Comparison of ENCODE assay signal across 12 cellular contexts in genomic region chr9:92966518-92966800, GRCh38. TPM values are rescaled to one million over a fixed set of nuclear protein-coding genes. Genes with fewer than 3 reads are reported as not detected.
DNase-seq lines count a peak whose midpoint lies in the region; ATAC-seq and TF ChIP-seq lines count a peak whose summit lies in the region.
"Had no signal": no experiment of that assay in that cellular context is flagged by ENCODE, and none has a peak within 500 bp of the region (broad histone marks: within the 10 kb centered on the region; RNA-seq: fewer than 3 reads in every experiment).

No MANE protein-coding gene starts in this region.

- no peak overlapping the region for H3K27ac ChIP-seq in brain microvascular endothelial cell

- H3K4me3 Mint-ChIP-seq in CD14-positive monocyte (peak overlapping the region; percentile 97 to 100), natural killer cell (peak overlapping the region; percentile 95)
- H3K4me3 Mint-ChIP-seq in activated naive CD8-positive, alpha-beta T cell treated with anti-CD3 and anti-CD28 coated beads, Interleukin-2, amount 10 ng/mL, durations not matched to agents 7 days and 5 days = peak overlapping the region; percentile 92

- no peaks in the 10 kb centered on the region for H3K27me3 ChIP-seq in brain microvascular endothelial cell (replicated peaks)
- H3K27me3 ChIP-seq: vagina had no signal

- H3K4me1 Mint-ChIP-seq in CD14-positive monocyte = peaks cover 74% of the 10 kb centered on the region
- H3K4me1 Mint-ChIP-seq in activated naive CD8-positive, alpha-beta T cell treated with anti-CD3 and anti-CD28 coated beads, Interleukin-2, amount 10 ng/mL, durations not matched to agents 7 days and 5 days = peaks cover 62% of the 10 kb centered on the region
- H3K4me1 Mint-ChIP-seq in natural killer cell = peaks cover 90% of the 10 kb centered on the region in 2 donors

- peaks cover 18 to 52% of the 10 kb centered on the region in 2 donors for H3K36me3 Mint-ChIP-seq in CD14-positive monocyte
- H3K36me3 Mint-ChIP-seq in activated naive CD8-positive, alpha-beta T cell treated with anti-CD3 and anti-CD28 coated beads, Interleukin-2, amount 10 ng/mL, durations not matched to agents 7 days and 5 days = peaks cover 42% of the 10 kb centered on the region
- H3K36me3 Mint-ChIP-seq in natural killer cell = no peaks in the 10 kb centered on the region

- peaks cover 6 to 7% (median 7%) of the 10 kb centered on the region in 7 donors for H3K9me3 Mint-ChIP-seq in CD14-positive monocyte
- peaks cover 5% of the 10 kb centered on the region for H3K9me3 Mint-ChIP-seq in activated naive CD8-positive, alpha-beta T cell treated with anti-CD3 and anti-CD28 coated beads, Interleukin-2, amount 10 ng/mL, durations not matched to agents 7 days and 5 days
- no peaks in the 10 kb centered on the region for H3K9me3 Mint-ChIP-seq in natural killer cell

- in situ Hi-C loops in brain microvascular endothelial cell (cut with HindIII; ENCODE audit: low pct_ligation_motif_present, low sequenced_read_pairs) = no loop called here

- H3K4me3 ChIP-seq in GM12875 (ENCODE audit: low read depth, low read length) (peak overlapping the region; percentile 31), brain microvascular endothelial cell (ENCODE audit: low read depth, low read length) (no peak overlapping the region)

- H3K27ac Mint-ChIP-seq in CD14-positive monocyte (peak overlapping the region in 4 of 7 donors; percentile 30 to 99 (median 86)), natural killer cell (peak overlapping the region; percentile 97)
- H3K27ac Mint-ChIP-seq in activated naive CD8-positive, alpha-beta T cell treated with anti-CD3 and anti-CD28 coated beads, Interleukin-2, amount 10 ng/mL, durations not matched to agents 7 days and 5 days = peak overlapping the region; percentile 99

- ATAC-seq in activated naive CD8-positive, alpha-beta T cell treated with anti-CD3 and anti-CD28 coated beads, Interleukin-2, amount 10 ng/mL, durations not matched to agents 7 days and 5 days (ENCODE audit: low read depth) = no peak
- ATAC-seq in natural killer cell (no peak), HG02885 (IDR thresholded peaks at IDR 0.05; ENCODE audit: poor library complexity, unreplicated experiment) (no peak)

- DNase-seq in CD14-positive monocyte (ENCODE audit: low spot score) (no peak), natural killer cell (no peak), NCI-H510A (lab: John Stamatoyannopoulos, UW) (no peak), superior temporal gyrus (ENCODE audit: extremely low spot score) (no peak), brain microvascular endothelial cell (no peak)
- DNase-seq in activated naive CD8-positive, alpha-beta T cell treated with anti-CD3 and anti-CD28 coated beads, Interleukin-2, amount 10 ng/mL, durations not matched to agents 7 days and 5 days = no peak
- DNase-seq: C1 segment of cervical spinal cord, kidney had no signal

- POLR2A ChIA-PET in activated naive CD8-positive, alpha-beta T cell treated with anti-CD3 and anti-CD28 coated beads, Interleukin-2, amount 10 ng/mL, durations not matched to agents 7 days and 5 days (lab: Charles Lee) = interaction anchor here (0.7 to 3.2 kb wide), 7 partner anchors 12 to 98 kb away, joined by 3 to 43 read pairs (median 6); no protein-coding TSS in a partner anchor

- intact Hi-C loops in CD14-positive monocyte (cut with micrococcal nuclease) (loop anchor here (10.0 kb wide), 3 partner anchors 128 to 488 kb away; partner anchors contain the start of genes CARD19 (in 1 of the 2), FAM120A (in 1 of the 2) and FAM120AOS (in 1 of the 2)), natural killer cell (cut with micrococcal nuclease) (loop anchor here (5.0 kb wide), 1 partner anchor 61 kb away; no protein-coding TSS in a partner anchor)

- no peaks in the 10 kb centered on the region for H3K27me3 Mint-ChIP-seq in CD14-positive monocyte (ENCODE audit: low read depth in 3 of 3)
- no peaks in the 10 kb centered on the region for H3K27me3 Mint-ChIP-seq in activated naive CD8-positive, alpha-beta T cell treated with anti-CD3 and anti-CD28 coated beads, Interleukin-2, amount 10 ng/mL, durations not matched to agents 7 days and 5 days
- no peaks in the 10 kb centered on the region for H3K27me3 Mint-ChIP-seq in natural killer cell (ENCODE audit: low read depth in 2 of 2)

- no peaks in the 10 kb centered on the region for H3K36me3 ChIP-seq in brain microvascular endothelial cell (replicated peaks)
- H3K36me3 ChIP-seq: vagina had no signal

- no peak for TF ChIP-seq CTCF in CD14-positive monocyte (IDR thresholded peaks at IDR 0.05)
- no peak for TF ChIP-seq CTCF in GM12875 (IDR thresholded peaks at IDR 0.05; ENCODE audit: borderline replicate concordance, insufficient read depth, low read depth, low read length)
- no peak for TF ChIP-seq CTCF in natural killer cell (IDR thresholded peaks at IDR 0.05)
- no peak for TF ChIP-seq CTCF in brain microvascular endothelial cell (IDR thresholded peaks at IDR 0.05; ENCODE audit: low read depth, low read length, missing control alignments)

RNA-seq across cellular contexts. Expression of gene FGD3, which starts 19.1 kb away (rescaled TPM):
- 10 to 100 TPM; 32.4 to 56.2 TPM for polyA plus RNA-seq in CD14-positive monocyte
- 100 to 1,000 TPM; 160 to 161 TPM for total RNA-seq in activated naive CD8-positive, alpha-beta T cell treated with anti-CD3 and anti-CD28 coated beads, Interleukin-2, amount 10 ng/mL, durations not matched to agents 7 days and 5 days
- total RNA-seq in natural killer cell = 100 to 1,000 TPM; 133 to 204 (median 193) TPM
- total RNA-seq: endothelial cell of umbilical vein had no signal
- polyA plus RNA-seq: endothelial cell of umbilical vein had no signal
